19 cellular contexts compared by ENCODE assay signal in the genomic region with DNA sequence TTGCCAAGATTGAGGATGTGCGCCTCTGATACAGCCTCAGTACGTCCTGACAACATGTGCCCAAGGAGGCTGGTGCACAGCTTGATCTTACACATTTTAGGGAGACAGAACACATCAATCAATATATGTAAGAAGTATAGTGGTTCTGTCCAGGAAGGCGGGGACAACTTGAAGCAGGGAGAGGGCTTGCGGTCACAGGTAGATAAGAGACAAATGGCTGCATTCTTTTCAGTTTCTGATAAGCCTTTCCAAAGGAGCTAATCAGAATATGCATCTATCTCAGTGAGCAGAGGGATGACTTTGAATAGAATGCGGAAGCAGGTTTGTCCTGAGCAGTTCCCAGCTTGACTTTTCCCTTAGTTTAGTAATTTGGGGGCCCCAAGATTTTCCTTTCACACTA. TPM values are rescaled to one million over a fixed set of nuclear protein-coding genes. Genes with fewer than 3 reads are reported as not detected.
DNase-seq lines count a peak whose midpoint lies in the region; ATAC-seq, FAIRE-seq and TF ChIP-seq lines count a peak whose summit lies in the region.
"Had no signal": no experiment of that assay in that cellular context is flagged by ENCODE, and none has a peak within 500 bp of the region (broad histone marks: within the 10 kb centered on the region; RNA-seq: fewer than 3 reads in every experiment).

No MANE protein-coding gene starts in this region.

- BruUV-seq in GM12878 (replicated peaks; lab: Mats Ljungman, UMichigan): no TSS peak

- H2BK120ac ChIP-seq in H9 (ENCODE audit: low read depth, low read length, poor library complexity, severe bottlenecking) (no peak overlapping the region), trophoblast cell (ENCODE audit: insufficient read depth, low read length, poor library complexity) (no peak overlapping the region)

- H2AFZ ChIP-seq in H9 (ENCODE audit: low read length): no peak overlapping the region
- no peak overlapping the region for H2AFZ ChIP-seq in GM12878 (ENCODE audit: control insufficient read depth, low read depth, low read length)
- H2AFZ ChIP-seq in trophoblast cell (ENCODE audit: insufficient read depth, low read length, poor library complexity): no peak overlapping the region

- H3K27me3 ChIP-seq in H9 (ENCODE audit: insufficient read depth, low read length): no peaks in the 10 kb centered on the region
- no peaks in the 10 kb centered on the region for H3K27me3 ChIP-seq in GM12878 (replicated peaks in 1 of 2; ENCODE audit: control insufficient read depth in 2 of 2, insufficient read depth in 2 of 2, low read length in 1 of 2)
- H3K27me3 ChIP-seq in trophoblast cell (ENCODE audit: insufficient read depth, low read length): no peaks in the 10 kb centered on the region
- H3K27me3 ChIP-seq in heart right ventricle: no peaks in the 10 kb centered on the region
- H3K27me3 ChIP-seq: BE2C had no signal

- H3K9me3 ChIP-seq in H9 (ENCODE audit: control insufficient read depth, low read depth, low read length) (no peaks in the 10 kb centered on the region), GM12878 (replicated peaks; ENCODE audit: control insufficient read depth, insufficient read depth, low read length) (peaks cover 1% of the 10 kb centered on the region; the same call in 1 of the 3 replicates), trophoblast cell (ENCODE audit: insufficient read depth, low read depth, low read length) (peaks cover 2% of the 10 kb centered on the region), heart right ventricle (peaks cover 0 to 12% (median 0%) of the 10 kb centered on the region in 11 donors)
- H3K9me3 ChIP-seq: BE2C had no signal

- peaks cover 63 to 84% (median 83%) of the 10 kb centered on the region in 3 experiments for H3K36me3 Mint-ChIP-seq in H9 (ENCODE audit: insufficient read depth in 1 of 3, low read depth in 3 of 3)

- no peak overlapping the region for H4K5ac ChIP-seq in H9 (ENCODE audit: insufficient read length, low read depth, low read length)

- no CpG with 5 or more reads among the region's 5 CpGs for WGBS in H9 (ENCODE audit: extremely low coverage, insufficient read length, low lambda C conversion rate)
- 96% methylated on average over 5 of the region's 5 CpGs for WGBS in GM12878 (ENCODE audit: insufficient coverage, insufficient replicate concordance, low lambda C conversion rate, missing lambda C conversion rate)
- WGBS in trophoblast cell (ENCODE audit: extremely low coverage, insufficient coverage, insufficient read length): no CpG with 5 or more reads among the region's 5 CpGs
- WGBS in heart right ventricle, 2 donors: 93 to 95% methylated on average over 5 of the region's 5 CpGs

- H2BK20ac ChIP-seq in H9 (ENCODE audit: low read depth, low read length, poor library complexity, severe bottlenecking): no peak overlapping the region

- H3K14ac ChIP-seq in H9 (ENCODE audit: insufficient read depth, low read length) (no peak overlapping the region), trophoblast cell (ENCODE audit: low read length) (no peak overlapping the region)

- H2BK15ac ChIP-seq in H9 (ENCODE audit: low read depth, low read length): no peak overlapping the region

- no peak overlapping the region for H3K18ac ChIP-seq in H9 (ENCODE audit: insufficient read length, low read depth, low read length)
- no peak overlapping the region for H3K18ac ChIP-seq in trophoblast cell (ENCODE audit: low read length)

- no peak overlapping the region for H3T11ph ChIP-seq in H9 (ENCODE audit: low read length)

- H3K27me3 Mint-ChIP-seq in H9 (ENCODE audit: low read depth): no peaks in the 10 kb centered on the region
- H3K27me3 Mint-ChIP-seq: CD4-positive, alpha-beta memory T cell had no signal

- no peak overlapping the region for H3K4ac ChIP-seq in H9 (ENCODE audit: low read depth, low read length)
- no peak overlapping the region for H3K4ac ChIP-seq in trophoblast cell (ENCODE audit: low read depth, low read length)

- H3K36me3 ChIP-seq in GM12878 (ENCODE audit: control insufficient read depth in 2 of 2, insufficient read depth in 2 of 2, low read length in 1 of 2): peaks cover 27 to 31% of the 10 kb centered on the region in 2 experiments
- H3K36me3 ChIP-seq in trophoblast cell (ENCODE audit: control insufficient read depth in 1 of 2, insufficient read depth in 2 of 2, low read length in 2 of 2): peaks cover 36 to 40% of the 10 kb centered on the region in 2 experiments
- peaks cover 0 to 64% (median 0%) of the 10 kb centered on the region in 9 donors for H3K36me3 ChIP-seq in heart right ventricle

- H3K23ac ChIP-seq in H9 (ENCODE audit: insufficient read length, low read depth, low read length) (no peak overlapping the region), trophoblast cell (ENCODE audit: low read length) (no peak overlapping the region)

- H4K8ac ChIP-seq in H9 (replicated peaks; ENCODE audit: insufficient read length, low read depth, low read length) (no peak overlapping the region), trophoblast cell (ENCODE audit: low read depth, low read length) (no peak overlapping the region)

- H3K4me3 ChIP-seq in GM12878 (no peak overlapping the region), trophoblast cell (ENCODE audit: low read depth, low read length) (no peak overlapping the region), heart right ventricle (no peak overlapping the region)

- CTCF ChIA-PET in GM12878 (lab: Yijun Ruan, JAX): no interaction called here

- H3K79me2 ChIP-seq in H9 (ENCODE audit: insufficient read depth, low read length): peaks cover 17% of the 10 kb centered on the region; the same call in 1 of the 2 replicates
- peaks cover 34% of the 10 kb centered on the region for H3K79me2 ChIP-seq in GM12878 (ENCODE audit: control insufficient read depth, insufficient read depth, low read length)
- no peaks in the 10 kb centered on the region for H3K79me2 ChIP-seq in trophoblast cell (ENCODE audit: control insufficient read depth, insufficient read depth, low read length, poor library complexity)

- POLR2A ChIA-PET in GM12878 (lab: Charles Lee): no interaction called here

- no peak for ATAC-seq in GM12878
- ATAC-seq in heart right ventricle: no peak
- no peak for ATAC-seq in HG02885 (IDR thresholded peaks at IDR 0.05; ENCODE audit: poor library complexity, unreplicated experiment)

- DNase-seq in H9 (no peak), GM12878 (ENCODE audit: low read depth, low spot score) (no peak), islet precursor cell (peak; percentile 42), trophoblast cell (peak; percentile 33 to 81), heart right ventricle (no peak), NCI-H2081 (lab: John Stamatoyannopoulos, UW) (no peak)
- DNase-seq in effector CD8-positive, alpha-beta T cell (lab: John Stamatoyannopoulos, UW): no peak
- DNase-seq: BE2C; CD4-positive, alpha-beta memory T cell; DMS153; DND-41; GDM1; HCEC 1CT had no signal

- peak; percentile 41 for FAIRE-seq in GM12878 (lab: Jason Lieb, UNC)
- FAIRE-seq: A204.1, D721Med, GM19239, H1 had no signal

- H2BK12ac ChIP-seq in H9 (ENCODE audit: insufficient read length, low read depth, low read length) (no peak overlapping the region), trophoblast cell (ENCODE audit: low read length) (no peak overlapping the region)

- RAD21 ChIA-PET in GM12878 (lab: Charles Lee; ENCODE audit: unreplicated experiment): no interaction called here

- peak overlapping the region; percentile 10 to 91 (median 68); a peak in 6 of 7 replicates for H3K27ac Mint-ChIP-seq in H9
- H3K27ac Mint-ChIP-seq: CD4-positive, alpha-beta memory T cell had no signal

- no peak for TF ChIP-seq EP300 in GM12878 (IDR thresholded peaks at IDR 0.05; ENCODE audit: borderline replicate concordance in 1 of 2, control insufficient read depth in 1 of 2, low read depth in 2 of 2, low read length in 2 of 2)

- H3K4me1 ChIP-seq in H9 (ENCODE audit: insufficient read depth, low read length) (no peaks in the 10 kb centered on the region; the same call in 1 of the 2 replicates), GM12878 (ENCODE audit: control insufficient read depth, insufficient read depth, low read length) (no peaks in the 10 kb centered on the region), trophoblast cell (ENCODE audit: control insufficient read depth in 1 of 2, insufficient read depth in 2 of 2, low read length in 2 of 2) (peaks cover 0 to 2% of the 10 kb centered on the region in 2 experiments), heart right ventricle (no peaks in the 10 kb centered on the region)
- H3K4me1 ChIP-seq: BE2C had no signal

- H3K4me3 Mint-ChIP-seq in H9: no peak overlapping the region
- H3K4me3 Mint-ChIP-seq: CD4-positive, alpha-beta memory T cell had no signal

- no peak overlapping the region for H3K9ac ChIP-seq in H9 (ENCODE audit: extremely low read depth, insufficient read length, low read length)
- H3K9ac ChIP-seq in GM12878 (ENCODE audit: control insufficient read depth, insufficient read depth, low read length): no peak overlapping the region
- no peak overlapping the region for H3K9ac ChIP-seq in trophoblast cell (ENCODE audit: low read length)

- SMC1A ChIA-PET in GM12878 (lab: Charles Lee; ENCODE audit: uncharacterized antibody, unreplicated experiment): interaction anchor here (0.9 kb wide), 1 partner anchor 110 kb away, joined by 3 read pairs; no protein-coding TSS in a partner anchor

- H3K56ac ChIP-seq in H9 (ENCODE audit: insufficient read length, low read depth, low read length): no peak overlapping the region

- H2BK5ac ChIP-seq in H9 (ENCODE audit: insufficient read length, low read length) (no peak overlapping the region), trophoblast cell (ENCODE audit: low read depth, low read length, poor library complexity) (no peak overlapping the region)

- H3K27ac ChIP-seq in H9 (ENCODE audit: insufficient read length, low read depth, low read length) (no peak overlapping the region), GM12878 (ENCODE audit: control insufficient read depth, insufficient read depth) (no peak overlapping the region), trophoblast cell (ENCODE audit: low read depth, low read length) (no peak overlapping the region), heart right ventricle (no peak overlapping the region)
- H3K27ac ChIP-seq: C4-2B had no signal

- intact Hi-C loops in GM12878 (cut with micrococcal nuclease; ENCODE audit: unreplicated experiment) (no loop called here), heart right ventricle (cut with DNase I) (no loop called here)

- no peak overlapping the region for H4K12ac ChIP-seq in trophoblast cell (ENCODE audit: low read depth, low read length)

- no peak for TF ChIP-seq RAD21 in GM12878 (IDR thresholded peaks at IDR 0.05; ENCODE audit: insufficient read depth, low read depth, low read length)

- H4K91ac ChIP-seq in H9 (ENCODE audit: insufficient read length, low read depth, low read length) (no peak overlapping the region), trophoblast cell (ENCODE audit: low read depth, low read length) (no peak overlapping the region)

- TF ChIP-seq POLR2A in GM12878 (IDR thresholded peaks at IDR 0.05; ENCODE audit: low read depth, low read length): no peak

- H3K9me3 Mint-ChIP-seq in H9: no peaks in the 10 kb centered on the region; a peak in 1 of 5 replicates

- H2AK5ac ChIP-seq in H9 (ENCODE audit: insufficient read length, low read length) (no peak overlapping the region), trophoblast cell (ENCODE audit: low read length) (no peak overlapping the region)

- no peaks in the 10 kb centered on the region for H3K23me2 ChIP-seq in H9 (ENCODE audit: insufficient read length, low read depth, low read length, poor library complexity, severe bottlenecking)

- H3K4me2 ChIP-seq in H9 (ENCODE audit: insufficient read depth, insufficient read length, low read length): no peak overlapping the region
- no peak overlapping the region for H3K4me2 ChIP-seq in GM12878 (ENCODE audit: control insufficient read depth, insufficient read depth)
- no peak overlapping the region for H3K4me2 ChIP-seq in trophoblast cell (ENCODE audit: low read length)

- H4K20me1 ChIP-seq in H9 (ENCODE audit: control insufficient read depth, insufficient read depth, insufficient read length) (no peaks in the 10 kb centered on the region), GM12878 (ENCODE audit: control insufficient read depth, insufficient read depth) (no peaks in the 10 kb centered on the region)

- H3K79me1 ChIP-seq in H9 (ENCODE audit: insufficient read depth, low read depth, low read length, poor library complexity, severe bottlenecking) (peaks cover 5% of the 10 kb centered on the region), trophoblast cell (ENCODE audit: low read length) (no peaks in the 10 kb centered on the region)

- TF ChIP-seq CTCF in H9 (conservative IDR thresholded peaks at IDR 0.05): no peak
- no peak for TF ChIP-seq CTCF in GM12878 (IDR thresholded peaks at IDR 0.05 in 2 of 3, conservative IDR thresholded peaks at IDR 0.05 in 1 of 3; ENCODE audit: control insufficient read depth in 2 of 3, extremely low read depth in 1 of 3, insufficient read depth in 1 of 3, low read depth in 3 of 3, low read length in 3 of 3)
- no peak for TF ChIP-seq CTCF in heart right ventricle (IDR thresholded peaks at IDR 0.05)

- in situ Hi-C loops in GM12878 (cut with MboI): no loop called here

- peaks cover 14 to 15% of the 10 kb centered on the region in 2 experiments for H3K4me1 Mint-ChIP-seq in H9
- H3K4me1 Mint-ChIP-seq: CD4-positive, alpha-beta memory T cell had no signal

RNA-seq across cellular contexts. Expression of gene DHCR24, which starts 10.2 kb away (rescaled TPM):
- total RNA-seq in H9 (2021) (318 and 340 TPM in 2 replicates), GM12878 (2014; rRNA removed) (122 and 132 TPM in 2 replicates), GM12878 (2014; rRNA removed; fragmentation: Illumina TruSeq; extraction: Trizol) (72.9 and 78.5 TPM in 2 replicates), GM12878 (2021) (169 and 175 TPM in 2 replicates), heart right ventricle (10 to 100 TPM; 12.6 to 36.0 (median 15.0) TPM)
- total RNA-seq in GM12878 (2013; cell fraction: nucleolus; rRNA removed): 105 and 147 TPM in 2 replicates
- 43.3 TPM for polyA plus RNA-seq in GM12878 (2011; ENCODE audit: low read depth)
- polyA plus RNA-seq in GM12878 (2011; rRNA removed) (61.8 and 147 TPM in 2 replicates), GM12878 (2014; fragmentation: Illumina TruSeq; extraction: Trizol) (92.6 and 116 TPM in 2 replicates), GM12878 (2014; fragmentation: Nextera tagmentation; extraction: Ambion mirVana) (10 to 100 TPM; 23.3 to 39.3 TPM), GM12878 (2014; rRNA removed) (106 and 110 TPM in 2 replicates), GM12878 (2016; fragmentation: Nextera tagmentation; extraction: Ambion mirVana) (100 to 1,000 TPM; 123 to 128 TPM), heart right ventricle (10 to 100 TPM in 1 of 2 donors, 1 to 10 TPM in 1; 3.3 to 70.6 TPM)
- 187 and 196 TPM in 2 replicates for polyA plus RNA-seq in GM12878 (2011; cell fraction: cytosol; rRNA removed)
- 179 and 246 TPM in 2 replicates for polyA plus RNA-seq in GM12878 (2011; cell fraction: nucleus; rRNA removed)
- 64.5 and 70.3 TPM in 2 replicates for polyA plus RNA-seq in GM12878 (2012)
- 259 and 370 TPM in 2 replicates for polyA minus RNA-seq in GM12878 (2011; rRNA and poly(A)+ RNA removed)
- polyA minus RNA-seq in GM12878 (2011; cell fraction: cytosol; rRNA and poly(A)+ RNA removed): 54.5 and 63.7 TPM in 2 replicates
- 94.1 and 148 TPM in 2 replicates for polyA minus RNA-seq in GM12878 (2011; cell fraction: nucleus; rRNA and poly(A)+ RNA removed)
- polyA plus RNA-seq in trophoblast cell (2013): 120 and 123 TPM in 2 replicates

Comparison
In these comparisons a context has a peak if more than half of its experiments do, and no peak if none do; other contexts are left out.
1. DNase-seq: peak in islet precursor cell (single experiment) and trophoblast cell (2 of 2); none in H9 (single experiment), GM12878 (single experiment), heart right ventricle (0 of 2), effector CD8-positive, alpha-beta T cell (single experiment) and NCI-H2081 (0 of 2).